1 cellular context compared by ENCODE assay signal in genomic region chr19:37594064-37594981, GRCh38.
TF ChIP-seq lines count a peak whose summit lies in the region.

Gene ZNF540 (plus strand): TSS chr19:37594876. CDS start chr19:37598448, 3,572 bp downstream.
Gene ZNF571 (minus strand): TSS chr19:37594792. CDS start chr19:37586676, 8,116 bp downstream.

TF ChIP-seq in HEK293, 187 proteins besides CTCF, POLR2A, EP300 and RAD21 (continued from another document and continues in another):
- TF ChIP-seq ZNF704 (tag by site-specific recombination; IDR thresholded peaks at IDR 0.05) (0 out of 2 replicates have a peak, but pooled peaks have one; percentile 45), ZNF184 (tag by site-specific recombination; IDR thresholded peaks at IDR 0.05) (peak; percentile 87), ZNF19 (tag by site-specific recombination; IDR thresholded peaks at IDR 0.05; ENCODE audit: low read depth) (peak; percentile 100), ZNF18 (tag by site-specific recombination; IDR thresholded peaks at IDR 0.05) (peak; percentile 87), ZEB2 (tag by site-specific recombination; IDR thresholded peaks at IDR 0.05) (peak; percentile 100), ZNF280C (tag by site-specific recombination; IDR thresholded peaks at IDR 0.05) (no peak), OSR2 (tag by site-specific recombination; IDR thresholded peaks at IDR 0.05) (0 out of 2 replicates have a peak, but pooled peaks have one; percentile 48), ZBTB21 (tag by site-specific recombination; IDR thresholded peaks at IDR 0.05) (peak; percentile 84), ZNF510 (tag by site-specific recombination; IDR thresholded peaks at IDR 0.05; ENCODE audit: insufficient replicate concordance) (peak; percentile 75), ZNF341 (tag by site-specific recombination; IDR thresholded peaks at IDR 0.05; ENCODE audit: low read depth) (peak; percentile 97), ZNF23 (tag by site-specific recombination; IDR thresholded peaks at IDR 0.05; ENCODE audit: borderline replicate concordance) (peak; percentile 52; the same call in 1 of the 2 replicates), ZNF518A (tag by site-specific recombination; conservative IDR thresholded peaks at IDR 0.05; ENCODE audit: low read depth) (peak; percentile 77; the same call in 1 of the 2 replicates), KLF9 (tag by site-specific recombination; IDR thresholded peaks at IDR 0.05; ENCODE audit: low read depth) (peak; percentile 99), ZNF112 (tag by site-specific recombination; IDR thresholded peaks at IDR 0.05) (peak; percentile 60; the same call in 1 of the 2 replicates), SCRT2 (tag by site-specific recombination; IDR thresholded peaks at IDR 0.05) (peak; percentile 83), ZNF645 (tag by site-specific recombination; IDR thresholded peaks at IDR 0.05) (peak; percentile 85; the same call in 1 of the 2 replicates), ZNF610 (tag by site-specific recombination; IDR thresholded peaks at IDR 0.05; ENCODE audit: borderline replicate concordance) (peak; percentile 97), TCF7L2 (IDR thresholded peaks at IDR 0.05; ENCODE audit: borderline replicate concordance, low read depth, low read length) (peak; percentile 18; the same call in 1 of the 2 replicates), ZNF175 (tag by site-specific recombination; IDR thresholded peaks at IDR 0.05) (no peak), MYNN (tag by site-specific recombination; IDR thresholded peaks at IDR 0.05; ENCODE audit: borderline replicate concordance) (peak; percentile 75; the same call in 1 of the 2 replicates), KLF8 (tag by site-specific recombination; IDR thresholded peaks at IDR 0.05) (peak; percentile 99), ZNF214 (tag by site-specific recombination; IDR thresholded peaks at IDR 0.05; ENCODE audit: borderline replicate concordance) (no peak), GLIS1 (tag by site-specific recombination; IDR thresholded peaks at IDR 0.05) (peak; percentile 71), WT1 (tag by site-specific recombination; IDR thresholded peaks at IDR 0.05) (peak; percentile 85), ZNF488 (tag by site-specific recombination; IDR thresholded peaks at IDR 0.05) (peak; percentile 60; the same call in 1 of the 2 replicates), HOXA7 (CRISPR knock-in tag; IDR thresholded peaks at IDR 0.05; ENCODE audit: borderline replicate concordance) (0 out of 2 replicates have a peak, but pooled peaks have one; percentile 3), ZNF302 (tag by site-specific recombination; IDR thresholded peaks at IDR 0.05; ENCODE audit: low read depth) (peak; percentile 91; the same call in 1 of the 2 replicates), ZNF701 (tag by site-specific recombination; IDR thresholded peaks at IDR 0.05) (peak; percentile 85), ZNF433 (tag by site-specific recombination; IDR thresholded peaks at IDR 0.05; ENCODE audit: low read depth) (no peak), GFI1B (tag by site-specific recombination; IDR thresholded peaks at IDR 0.05) (peak; percentile 83; the same call in 1 of the 2 replicates), PATZ1 (tag by site-specific recombination; IDR thresholded peaks at IDR 0.05) (peak; percentile 100), ZNF514 (tag by site-specific recombination; IDR thresholded peaks at IDR 0.05) (no peak), ZNF560 (tag by site-specific recombination; IDR thresholded peaks at IDR 0.05; ENCODE audit: borderline replicate concordance) (0 out of 2 replicates have a peak, but pooled peaks have one; percentile 6), REPIN1 (tag by site-specific recombination; IDR thresholded peaks at IDR 0.05; ENCODE audit: low read depth) (peak; percentile 99), ZNF133 (tag by site-specific recombination; IDR thresholded peaks at IDR 0.05) (peak; percentile 76), ZNF148 (tag by site-specific recombination; IDR thresholded peaks at IDR 0.05; ENCODE audit: borderline replicate concordance) (peak; percentile 87; the same call in 1 of the 2 replicates), ZNF600 (tag by site-specific recombination; IDR thresholded peaks at IDR 0.05) (peak; percentile 100), ZNF639 (tag by site-specific recombination; IDR thresholded peaks at IDR 0.05) (peak; percentile 98), ZNF548 (tag by site-specific recombination; IDR thresholded peaks at IDR 0.05) (peak; percentile 88), YY1 (tag by site-specific recombination; IDR thresholded peaks at IDR 0.05) (peak; percentile 93), ZNF664 (tag by site-specific recombination; IDR thresholded peaks at IDR 0.05) (no peak; the same call in none of the 2 replicates)
